In genomic region chr2:172084734-172085459, GRCh38 we compare ENCODE assay signal across 8 cellular contexts. TPM values are rescaled to one million over a fixed set of nuclear protein-coding genes. Genes with fewer than 3 reads are reported as not detected.
DNase-seq lines count a peak whose midpoint lies in the region; TF ChIP-seq lines count a peak whose summit lies in the region.

No MANE protein-coding gene starts in this region.

- peak; percentile 54 for DNase-seq in activated naive CD4-positive, alpha-beta T cell treated with Interleukin-2 at 50 U/mL for 16 hours
- no peak for DNase-seq in activated naive CD4-positive, alpha-beta T cell (lab: John Stamatoyannopoulos, UW)
- DNase-seq in H4 (ENCODE audit: low spot score) (peak; percentile 94), RPMI7951 (ENCODE audit: low read depth) (peak; percentile 98), astrocyte of the cerebellum (ENCODE audit: low read depth) (peak; percentile 86), hepatic stellate cell (ENCODE audit: low spot score) (peak; percentile 98), prostate gland (ENCODE audit: low spot score) (no peak)

- no peak overlapping the region for H3K27ac ChIP-seq in KMS-11
- H3K27ac ChIP-seq in prostate gland: no peak overlapping the region

- peak overlapping the region; percentile 65 for H2AFZ ChIP-seq in KMS-11 (ENCODE audit: low read depth)

- no peaks in the 10 kb centered on the region for H3K9me3 ChIP-seq in prostate gland

- H3K27me3 ChIP-seq in KMS-11 (ENCODE audit: insufficient read depth, low read depth): peaks cover 50% of the 10 kb centered on the region
- peaks cover 77% of the 10 kb centered on the region for H3K27me3 ChIP-seq in prostate gland (replicated peaks; ENCODE audit: insufficient read depth)

- H3K4me1 ChIP-seq in KMS-11 (ENCODE audit: low read depth, poor library complexity, severe bottlenecking) (peaks cover 4% of the 10 kb centered on the region), prostate gland (replicated peaks) (peaks cover 5% of the 10 kb centered on the region)

- H3K9ac ChIP-seq in KMS-11: no peak overlapping the region; the same call in 1 of the 2 replicates

- H3K36me3 ChIP-seq in KMS-11 (ENCODE audit: insufficient read depth) (no peaks in the 10 kb centered on the region), prostate gland (no peaks in the 10 kb centered on the region)

- no peaks in the 10 kb centered on the region for H4K20me1 ChIP-seq in KMS-11 (ENCODE audit: insufficient read depth)

- TF ChIP-seq POLR2A in prostate gland (IDR thresholded peaks at IDR 0.05): no peak

- 2% methylated on average over 33 of the region's 74 CpGs for WGBS in prostate gland

- in situ Hi-C loops in astrocyte of the cerebellum (cut with HindIII; ENCODE audit: low sequenced_read_pairs): no loop called here

- peak overlapping the region; percentile 86 for H3K4me3 ChIP-seq in KMS-11 (IDR thresholded peaks at IDR 0.05; ENCODE audit: insufficient read depth, low read depth, low read length)
- H3K4me3 ChIP-seq in astrocyte of the cerebellum (ENCODE audit: low read depth, low read length): peak overlapping the region; percentile 47
- peak overlapping the region; percentile 3 to 15 for H3K4me3 ChIP-seq in prostate gland

- no peaks in the 10 kb centered on the region for H3K79me2 ChIP-seq in KMS-11 (ENCODE audit: insufficient read depth, low read depth)

- intact Hi-C loops in prostate gland (cut with DNase I): loop anchor here (5.0 kb wide), 1 partner anchor 88 kb away; the partner anchor contains the start of gene METAP1D

- H3K4me2 ChIP-seq in KMS-11: peak overlapping the region; percentile 28

- TF ChIP-seq CTCF in KMS-11 (conservative IDR thresholded peaks at IDR 0.05; ENCODE audit: low read depth, low read length): no peak
- no peak for TF ChIP-seq CTCF in astrocyte of the cerebellum (IDR thresholded peaks at IDR 0.05; ENCODE audit: low read depth, low read length, missing control alignments)
- no peak for TF ChIP-seq CTCF in prostate gland (IDR thresholded peaks at IDR 0.05)

RNA-seq across cellular contexts. Expression of gene DLX1, which starts 0.4 kb away (rescaled TPM):
- 5.8 and 8.4 TPM in 2 replicates for total RNA-seq in H4 (2014; rRNA removed; shearing (Covaris generic))
- total RNA-seq in RPMI7951 (2014; rRNA removed; shearing (Covaris generic)): 7.8 and 8.8 TPM in 2 replicates
- total RNA-seq in prostate gland: 1 to 10 TPM in 1 of 2 donors, not detected in 1; 1.3 TPM

RNA-seq across cellular contexts. Expression of gene DLX2, which starts 17.8 kb away (rescaled TPM):
- total RNA-seq in H4 (2014; rRNA removed; shearing (Covaris generic)): 2.6 and 3.3 TPM in 2 replicates
- 0.72 and 1.3 TPM in 2 replicates for total RNA-seq in RPMI7951 (2014; rRNA removed; shearing (Covaris generic))
- under 1 TPM in 1 of 2 donors, not detected in 1; 0.45 TPM for total RNA-seq in prostate gland

Comparison
In these comparisons a context has a peak if more than half of its experiments do, and no peak if none do; other contexts are left out.
1. DNase-seq: peak in activated naive CD4-positive, alpha-beta T cell treated with Interleukin-2 at 50 U/mL for 16 hours (single experiment), H4 (single experiment), RPMI7951 (single experiment), astrocyte of the cerebellum (single experiment) and hepatic stellate cell (single experiment); none in activated naive CD4-positive, alpha-beta T cell (0 of 4) and prostate gland (single experiment).
2. H3K4me3 ChIP-seq: peak in every context shown above with its lines; median percentile 86 in KMS-11; 47 in astrocyte of the cerebellum; 9 in prostate gland.